ENCODE assay signal across 1 cellular context in the genomic region with DNA sequence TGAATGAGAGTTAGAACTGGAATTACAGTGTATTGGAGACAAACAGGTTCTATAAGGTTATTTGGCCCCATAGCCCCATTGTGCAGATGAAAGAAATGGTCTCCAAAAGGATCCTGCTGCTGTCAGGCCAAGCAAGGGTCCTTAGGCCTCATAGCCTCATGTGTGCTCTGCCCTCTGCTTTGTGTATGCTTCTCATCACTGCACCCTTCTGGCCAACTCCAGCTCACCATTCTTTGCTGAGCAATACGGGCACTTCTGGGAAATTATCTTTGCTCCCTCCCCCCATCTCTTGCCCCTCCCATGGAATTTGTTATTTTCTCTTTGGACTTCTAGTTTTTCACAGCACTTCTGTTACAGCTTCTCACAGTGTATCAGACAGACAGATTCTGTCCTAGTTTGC.
TF ChIP-seq lines count a peak whose summit lies in the region.

No MANE protein-coding gene starts in this region.

TF ChIP-seq in HCT116, 20 proteins besides CTCF, POLR2A, EP300 and RAD21 (continued from another document):
- TF ChIP-seq, protein P1, sequence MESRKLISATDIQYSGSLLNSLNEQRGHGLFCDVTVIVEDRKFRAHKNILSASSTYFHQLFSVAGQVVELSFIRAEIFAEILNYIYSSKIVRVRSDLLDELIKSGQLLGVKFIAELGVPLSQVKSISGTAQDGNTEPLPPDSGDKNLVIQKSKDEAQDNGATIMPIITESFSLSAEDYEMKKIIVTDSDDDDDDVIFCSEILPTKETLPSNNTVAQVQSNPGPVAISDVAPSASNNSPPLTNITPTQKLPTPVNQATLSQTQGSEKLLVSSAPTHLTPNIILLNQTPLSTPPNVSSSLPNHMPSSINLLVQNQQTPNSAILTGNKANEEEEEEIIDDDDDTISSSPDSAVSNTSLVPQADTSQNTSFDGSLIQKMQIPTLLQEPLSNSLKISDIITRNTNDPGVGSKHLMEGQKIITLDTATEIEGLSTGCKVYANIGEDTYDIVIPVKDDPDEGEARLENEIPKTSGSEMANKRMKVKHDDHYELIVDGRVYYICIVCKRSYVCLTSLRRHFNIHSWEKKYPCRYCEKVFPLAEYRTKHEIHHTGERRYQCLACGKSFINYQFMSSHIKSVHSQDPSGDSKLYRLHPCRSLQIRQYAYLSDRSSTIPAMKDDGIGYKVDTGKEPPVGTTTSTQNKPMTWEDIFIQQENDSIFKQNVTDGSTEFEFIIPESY (IDR thresholded peaks at IDR 0.05; ENCODE audit: extremely low read depth, insufficient replicate concordance, low read length), result no peak
- TF ChIP-seq FOSL1 (IDR thresholded peaks at IDR 0.05; ENCODE audit: low read depth) (no peak), MAX (IDR thresholded peaks at IDR 0.05) (no peak), YY1 (IDR thresholded peaks at IDR 0.05; ENCODE audit: extremely low read depth, insufficient replicate concordance, low read depth, low read length) (no peak), JUND (IDR thresholded peaks at IDR 0.05) (no peak), TCF7L2 (IDR thresholded peaks at IDR 0.05; ENCODE audit: borderline replicate concordance, extremely low read depth, insufficient read depth, insufficient read length) (no peak), SIN3A (IDR thresholded peaks at IDR 0.05; ENCODE audit: low read depth) (no peak), EZH2 (IDR thresholded peaks at IDR 0.05) (no peak)
- TF ChIP-seq, protein P2, sequence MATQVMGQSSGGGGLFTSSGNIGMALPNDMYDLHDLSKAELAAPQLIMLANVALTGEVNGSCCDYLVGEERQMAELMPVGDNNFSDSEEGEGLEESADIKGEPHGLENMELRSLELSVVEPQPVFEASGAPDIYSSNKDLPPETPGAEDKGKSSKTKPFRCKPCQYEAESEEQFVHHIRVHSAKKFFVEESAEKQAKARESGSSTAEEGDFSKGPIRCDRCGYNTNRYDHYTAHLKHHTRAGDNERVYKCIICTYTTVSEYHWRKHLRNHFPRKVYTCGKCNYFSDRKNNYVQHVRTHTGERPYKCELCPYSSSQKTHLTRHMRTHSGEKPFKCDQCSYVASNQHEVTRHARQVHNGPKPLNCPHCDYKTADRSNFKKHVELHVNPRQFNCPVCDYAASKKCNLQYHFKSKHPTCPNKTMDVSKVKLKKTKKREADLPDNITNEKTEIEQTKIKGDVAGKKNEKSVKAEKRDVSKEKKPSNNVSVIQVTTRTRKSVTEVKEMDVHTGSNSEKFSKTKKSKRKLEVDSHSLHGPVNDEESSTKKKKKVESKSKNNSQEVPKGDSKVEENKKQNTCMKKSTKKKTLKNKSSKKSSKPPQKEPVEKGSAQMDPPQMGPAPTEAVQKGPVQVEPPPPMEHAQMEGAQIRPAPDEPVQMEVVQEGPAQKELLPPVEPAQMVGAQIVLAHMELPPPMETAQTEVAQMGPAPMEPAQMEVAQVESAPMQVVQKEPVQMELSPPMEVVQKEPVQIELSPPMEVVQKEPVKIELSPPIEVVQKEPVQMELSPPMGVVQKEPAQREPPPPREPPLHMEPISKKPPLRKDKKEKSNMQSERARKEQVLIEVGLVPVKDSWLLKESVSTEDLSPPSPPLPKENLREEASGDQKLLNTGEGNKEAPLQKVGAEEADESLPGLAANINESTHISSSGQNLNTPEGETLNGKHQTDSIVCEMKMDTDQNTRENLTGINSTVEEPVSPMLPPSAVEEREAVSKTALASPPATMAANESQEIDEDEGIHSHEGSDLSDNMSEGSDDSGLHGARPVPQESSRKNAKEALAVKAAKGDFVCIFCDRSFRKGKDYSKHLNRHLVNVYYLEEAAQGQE (IDR thresholded peaks at IDR 0.05; ENCODE audit: low read depth), result no peak
